19 cellular contexts compared by ENCODE assay signal in genomic region chr13:62931901-62932883, GRCh38.
DNase-seq lines count a peak whose midpoint lies in the region; ATAC-seq and TF ChIP-seq lines count a peak whose summit lies in the region.
"Had no signal": no experiment of that assay in that cellular context is flagged by ENCODE, and none has a peak within 500 bp of the region (broad histone marks: within the 10 kb centered on the region; RNA-seq: fewer than 3 reads in every experiment).

No MANE protein-coding gene starts in this region.

- H3K4me3 ChIP-seq in fibroblast of pulmonary artery (replicated peaks; ENCODE audit: low read depth, low read length) = no peak overlapping the region
- H3K4me3 ChIP-seq in suprapubic skin = no peak overlapping the region
- H3K4me3 ChIP-seq: cardiac muscle cell, ovary, SK-N-MC, skin epidermis, thoracic aorta had no signal

- no peaks in the 10 kb centered on the region for H3K4me1 Mint-ChIP-seq in T-helper 2 cell treated with Interferon-gamma antibody and Interleukin-4, amounts not matched to agents 5 μg/mL and 100 μg/mL, for 36 hours (ENCODE audit: low read depth)
- H3K4me1 Mint-ChIP-seq: activated CD4-positive, alpha-beta T cell treated with anti-CD3 and anti-CD28 coated beads, Interleukin-2, amount 10 ng/mL, durations not matched to agents 24 days and 14 days had no signal

- no peak overlapping the region for H3K4me3 Mint-ChIP-seq in T-helper 2 cell treated with Interferon-gamma antibody and Interleukin-4, amounts not matched to agents 5 μg/mL and 100 μg/mL, for 36 hours
- H3K4me3 Mint-ChIP-seq: activated CD4-positive, alpha-beta T cell treated with anti-CD3 and anti-CD28 coated beads, Interleukin-2, amount 10 ng/mL, durations not matched to agents 24 days and 14 days; activated naive CD4-positive, alpha-beta T cell treated with anti-CD3 and anti-CD28 coated beads for 36 hours; CD4-positive, alpha-beta T cell had no signal

- no peak for TF ChIP-seq EP300 in suprapubic skin (IDR thresholded peaks at IDR 0.05)

- TF ChIP-seq CTCF in fibroblast of pulmonary artery (IDR thresholded peaks at IDR 0.05; ENCODE audit: low read length, missing control alignments) = no peak
- TF ChIP-seq CTCF in suprapubic skin (IDR thresholded peaks at IDR 0.05) = no peak

- peaks cover 13% of the 10 kb centered on the region for H3K9me3 Mint-ChIP-seq in T-helper 2 cell treated with Interferon-gamma antibody and Interleukin-4, amounts not matched to agents 5 μg/mL and 100 μg/mL, for 36 hours
- H3K9me3 Mint-ChIP-seq: activated CD4-positive, alpha-beta T cell treated with anti-CD3 and anti-CD28 coated beads, Interleukin-2, amount 10 ng/mL, durations not matched to agents 24 days and 14 days had no signal

- WGBS in suprapubic skin = 22% methylated on average over 3 of the region's 3 CpGs

- H3K27ac ChIP-seq in suprapubic skin = peak overlapping the region; percentile 34
- H3K27ac ChIP-seq: cardiac muscle cell, ovary, SK-N-MC, skin epidermis, thoracic aorta had no signal

- H3K27ac Mint-ChIP-seq in T-helper 2 cell treated with Interferon-gamma antibody and Interleukin-4, amounts not matched to agents 5 μg/mL and 100 μg/mL, for 36 hours = no peak overlapping the region
- H3K27ac Mint-ChIP-seq: activated CD4-positive, alpha-beta T cell treated with anti-CD3 and anti-CD28 coated beads, Interleukin-2, amount 10 ng/mL, durations not matched to agents 24 days and 14 days; activated naive CD4-positive, alpha-beta T cell treated with anti-CD3 and anti-CD28 coated beads for 36 hours; CD4-positive, alpha-beta T cell had no signal

- no peaks in the 10 kb centered on the region for H3K27me3 Mint-ChIP-seq in T-helper 2 cell treated with Interferon-gamma antibody and Interleukin-4, amounts not matched to agents 5 μg/mL and 100 μg/mL, for 36 hours (ENCODE audit: low read depth)
- H3K27me3 Mint-ChIP-seq: activated CD4-positive, alpha-beta T cell treated with anti-CD3 and anti-CD28 coated beads, Interleukin-2, amount 10 ng/mL, durations not matched to agents 24 days and 14 days; CD4-positive, alpha-beta T cell had no signal

- H3K9me3 ChIP-seq in suprapubic skin = peaks cover 3% of the 10 kb centered on the region
- H3K9me3 ChIP-seq: ovary, thoracic aorta had no signal

- H3K4me1 ChIP-seq in suprapubic skin = no peaks in the 10 kb centered on the region

- H3K36me3 ChIP-seq in suprapubic skin = no peaks in the 10 kb centered on the region
- H3K36me3 ChIP-seq: cardiac muscle cell, ovary, thoracic aorta had no signal

- DNase-seq in H4 (ENCODE audit: low spot score) (peak; percentile 2), fibroblast of pulmonary artery (ENCODE audit: low read depth) (peak; percentile 13), suprapubic skin (ENCODE audit: low spot score in 2 of 2) (no peak), Kasumi-1 (lab: John Stamatoyannopoulos, UW) (no peak)
- DNase-seq in T-helper 2 cell treated with Interferon-gamma antibody and Interleukin-4, amounts not matched to agents 5 μg/mL and 100 μg/mL, for 36 hours (ENCODE audit: low spot score) = no peak
- no peak for DNase-seq in effector CD4-positive, alpha-beta T cell
- DNase-seq: activated CD4-positive, alpha-beta T cell treated with anti-CD3 and anti-CD28 coated beads, Interleukin-2, amount 10 ng/mL, durations not matched to agents 24 days and 14 days; activated naive CD4-positive, alpha-beta T cell treated with anti-CD3 and anti-CD28 coated beads for 36 hours; CD4-positive, alpha-beta T cell; effector CD8-positive, alpha-beta T cell; left colon; NCI-H1694 treated with DMSO at 0.1 percent for 48 hours; NCI-H510A treated with DMSO at 0.1 percent for 48 hours; ovary had no signal

- no peak for TF ChIP-seq POLR2A in suprapubic skin (IDR thresholded peaks at IDR 0.05)

- ATAC-seq in SK-N-SH treated with all-trans-retinoic acid at 6 μM for 48 hours = peak; percentile 87
- ATAC-seq: left colon had no signal

- H3K36me3 Mint-ChIP-seq in T-helper 2 cell treated with Interferon-gamma antibody and Interleukin-4, amounts not matched to agents 5 μg/mL and 100 μg/mL, for 36 hours (ENCODE audit: low read depth) = no peaks in the 10 kb centered on the region

- no peaks in the 10 kb centered on the region for H3K27me3 ChIP-seq in suprapubic skin
- H3K27me3 ChIP-seq: cardiac muscle cell, ovary had no signal

TF ChIP-seq in SK-N-SH treated with all-trans-retinoic acid at 6 μM for 48 hours, 23 proteins besides CTCF, POLR2A, EP300 and RAD21:
- TF ChIP-seq OSR1 (CRISPR knock-in tag; IDR thresholded peaks at IDR 0.05) (no peak), CREB5 (CRISPR knock-in tag; IDR thresholded peaks at IDR 0.05; ENCODE audit: low read depth) (0 out of 2 replicates have a peak, but pooled peaks have one; percentile 45), CSRNP3 (CRISPR knock-in tag; IDR thresholded peaks at IDR 0.05) (peak; percentile 74; the same call in 1 of the 2 replicates), TOX (CRISPR knock-in tag; IDR thresholded peaks at IDR 0.05; ENCODE audit: borderline replicate concordance) (0 out of 2 replicates have a peak, but pooled peaks have one; percentile 47), RARB (CRISPR knock-in tag; IDR thresholded peaks at IDR 0.05) (0 out of 2 replicates have a peak, but pooled peaks have one; percentile 58), ESRRG (CRISPR knock-in tag; IDR thresholded peaks at IDR 0.05) (no peak), ZC3H10 (CRISPR knock-in tag; IDR thresholded peaks at IDR 0.05) (0 out of 2 replicates have a peak, but pooled peaks have one; percentile 39), PATZ1 (CRISPR knock-in tag; IDR thresholded peaks at IDR 0.05; ENCODE audit: borderline replicate concordance) (peak; percentile 74; the same call in 1 of the 2 replicates), SNAI2 (CRISPR knock-in tag; IDR thresholded peaks at IDR 0.05) (no peak), TCF4 (CRISPR knock-in tag; IDR thresholded peaks at IDR 0.05; ENCODE audit: borderline replicate concordance) (peak; percentile 56), ZFP30 (CRISPR knock-in tag; IDR thresholded peaks at IDR 0.05) (no peak), ISL1 (CRISPR knock-in tag; IDR thresholded peaks at IDR 0.05) (peak; percentile 87), ZFP3 (CRISPR knock-in tag; IDR thresholded peaks at IDR 0.05) (no peak), ZNF8 (CRISPR knock-in tag; IDR thresholded peaks at IDR 0.05) (no peak)

Comparison
In these comparisons a context has a peak if more than half of its experiments do, and no peak if none do; other contexts are left out.
1. DNase-seq: peak in H4 (single experiment) and fibroblast of pulmonary artery (single experiment); none in suprapubic skin (0 of 2), Kasumi-1 (0 of 2), T-helper 2 cell treated with Interferon-gamma antibody and Interleukin-4, amounts not matched to agents 5 μg/mL and 100 μg/mL, for 36 hours (single experiment) and effector CD4-positive, alpha-beta T cell (single experiment).